ENCODE assay signal across 1 cellular context in genomic region chr9:129173296-129174101, GRCh38.
TF ChIP-seq lines count a peak whose summit lies in the region.

No MANE protein-coding gene starts in this region.

TF ChIP-seq in K562, 482 proteins besides CTCF, POLR2A, EP300 and RAD21 (continued from another document):
- TF ChIP-seq REST (CRISPR knock-in tag; IDR thresholded peaks at IDR 0.05; ENCODE audit: low read depth), result peak; percentile 54; the same call in 1 of the 2 replicates
- no peak for TF ChIP-seq CHD4 (IDR thresholded peaks at IDR 0.05; ENCODE audit: insufficient read depth, insufficient replicate concordance, low read depth, low read length, poor library complexity, severe bottlenecking)
- TF ChIP-seq USF2 (CRISPR knock-in tag; IDR thresholded peaks at IDR 0.05), result 0 out of 2 replicates have a peak, but pooled peaks have one; percentile 20
- no peak for TF ChIP-seq CC2D1A (IDR thresholded peaks at IDR 0.05)
- TF ChIP-seq PCBP1 (IDR thresholded peaks at IDR 0.05; ENCODE audit: low read depth, low read length, poor library complexity, severe bottlenecking), result no peak
- no peak for TF ChIP-seq PYGO2 (tag; IDR thresholded peaks at IDR 0.05)
- TF ChIP-seq POLR3A (IDR thresholded peaks at IDR 0.05; ENCODE audit: borderline replicate concordance, extremely low read depth, insufficient read depth, insufficient read length), result no peak
- 0 out of 4 replicates have a peak, but pooled peaks of 1 of the 2 experiments have one; percentile 17 for TF ChIP-seq KDM4B (IDR thresholded peaks at IDR 0.05; ENCODE audit: borderline replicate concordance in 2 of 2, low read depth in 1 of 2)
- no peak for TF ChIP-seq ZNF507 (tag; conservative IDR thresholded peaks at IDR 0.05)
- TF ChIP-seq ASH1L (IDR thresholded peaks at IDR 0.05; ENCODE audit: borderline replicate concordance, low read depth, partially characterized antibody), result no peak
- peak; percentile 58 for TF ChIP-seq MGA (IDR thresholded peaks at IDR 0.05)
